Comparison of ENCODE assay signal across 20 cellular contexts in the genomic region with DNA sequence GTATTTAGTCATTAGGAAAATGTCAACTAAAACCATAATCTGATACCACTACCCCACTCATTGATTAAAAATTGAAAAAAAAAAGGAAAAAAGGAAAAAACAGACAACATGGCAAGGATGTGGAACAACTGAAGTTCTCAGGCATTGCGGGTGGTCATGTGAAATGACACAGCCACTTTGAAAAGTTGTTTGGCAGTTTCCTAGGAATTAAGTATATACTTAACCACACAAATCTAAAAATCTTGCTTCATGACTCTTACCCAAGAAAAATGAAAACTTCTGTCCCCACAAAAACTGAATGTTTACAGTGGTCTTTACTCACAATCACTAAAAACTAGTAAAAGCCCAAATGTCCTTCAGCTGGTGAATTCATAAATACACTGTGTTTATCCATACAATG.
DNase-seq lines count a peak whose midpoint lies in the region; ATAC-seq and TF ChIP-seq lines count a peak whose summit lies in the region.
"Had no signal": no experiment of that assay in that cellular context is flagged by ENCODE, and none has a peak within 500 bp of the region (broad histone marks: within the 10 kb centered on the region; RNA-seq: fewer than 3 reads in every experiment).

No MANE protein-coding gene starts in this region.

- no peaks in the 10 kb centered on the region for H3K9me3 Mint-ChIP-seq in activated T-cell treated with anti-CD3 and anti-CD28 coated beads, Interleukin-2, amount 50 U/mL, for 72 hours
- H3K9me3 Mint-ChIP-seq: CD4-positive, alpha-beta memory T cell; GM23338; IgD-negative memory B cell had no signal

- TF ChIP-seq CTCF in hepatocyte (IDR thresholded peaks at IDR 0.05; ENCODE audit: poor library complexity) (no peak), GM10248 (IDR thresholded peaks at IDR 0.05; ENCODE audit: control extremely low read depth, extremely low read depth, low read depth, missing control alignments) (no peak)

- peak overlapping the region; percentile 1 for H3K27ac ChIP-seq in hepatocyte
- H3K27ac ChIP-seq: BLaER1, HL-60 had no signal

- no peaks in the 10 kb centered on the region for H3K9me3 ChIP-seq in hepatocyte (ENCODE audit: low read depth)

- H3K9me2 ChIP-seq in hepatocyte (replicated peaks; ENCODE audit: insufficient read depth), result no peaks in the 10 kb centered on the region

- CTCF ChIA-PET in GM10248 (lab: Yijun Ruan, JAX), result no interaction called here

- H3K27me3 Mint-ChIP-seq in activated T-cell treated with anti-CD3 and anti-CD28 coated beads, Interleukin-2, amount 50 U/mL, for 72 hours (ENCODE audit: low read depth), result no peaks in the 10 kb centered on the region
- H3K27me3 Mint-ChIP-seq: CD4-positive, alpha-beta memory T cell; IgD-negative memory B cell had no signal

- H3K36me3 ChIP-seq in hepatocyte (replicated peaks; ENCODE audit: insufficient read depth, low read depth), result no peaks in the 10 kb centered on the region
- H3K36me3 ChIP-seq: BLaER1 had no signal

- H3K27me3 ChIP-seq in hepatocyte, result no peaks in the 10 kb centered on the region
- H3K27me3 ChIP-seq: BLaER1 had no signal

- H3K4me3 ChIP-seq in hepatocyte, result no peak overlapping the region
- H3K4me3 ChIP-seq: BLaER1, GM23338 had no signal

- no peak for ATAC-seq in activated T-cell treated with anti-CD3 and anti-CD28 coated beads, Interleukin-2, amount 50 U/mL, for 72 hours (replicated peaks in 1 of 2)
- ATAC-seq: GM23338 had no signal

- peak overlapping the region; percentile 43 for H3K27ac Mint-ChIP-seq in activated T-cell treated with anti-CD3 and anti-CD28 coated beads, Interleukin-2, amount 50 U/mL, for 72 hours
- H3K27ac Mint-ChIP-seq: CD4-positive, alpha-beta memory T cell; IgD-negative memory B cell had no signal

- peaks cover 5% of the 10 kb centered on the region for H3K4me1 Mint-ChIP-seq in activated T-cell treated with anti-CD3 and anti-CD28 coated beads, Interleukin-2, amount 50 U/mL, for 72 hours (ENCODE audit: low read depth)
- H3K4me1 Mint-ChIP-seq: CD4-positive, alpha-beta memory T cell; GM23338 had no signal

- no peaks in the 10 kb centered on the region for H3K36me3 Mint-ChIP-seq in activated T-cell treated with anti-CD3 and anti-CD28 coated beads, Interleukin-2, amount 50 U/mL, for 72 hours (ENCODE audit: insufficient read depth in 2 of 2)
- H3K36me3 Mint-ChIP-seq: CD4-positive, alpha-beta memory T cell had no signal

- H3K4me2 ChIP-seq in hepatocyte, result no peak overlapping the region
- H3K4me2 ChIP-seq: BLaER1, GM23338 had no signal

- no peak for DNase-seq in activated T-cell treated with anti-CD3 and anti-CD28 coated beads, Interleukin-2, amount 50 U/mL, for 72 hours
- DNase-seq in activated T-cell treated with anti-CD3 and anti-CD28 coated beads, Interleukin-2, amount 50 U/mL, for 1 hour, result no peak
- peak; percentile 56 for DNase-seq in amniotic epithelial cell (ENCODE audit: low read depth)
- DNase-seq in hepatocyte (ENCODE audit: low spot score), result no peak
- no peak for DNase-seq in GM10248 (ENCODE audit: extremely low spot score)
- DNase-seq in T-helper 9 cell, result no peak
- DNase-seq in activated CD4-positive, alpha-beta T cell treated with anti-CD3 and anti-CD28 coated beads for 4 hours, result no peak
- DNase-seq: Calu3; CD4-positive, alpha-beta memory T cell; DMS53; HCEC 1CT; Kasumi-1; MM.1S; NCI-H1694 treated with DMSO at 0.1 percent for 48 hours; OCI-M1; SHP77 had no signal

- peaks cover 18% of the 10 kb centered on the region for H3K4me1 ChIP-seq in hepatocyte (ENCODE audit: insufficient read depth)

- 68% methylated on average over 1 of the region's 1 CpG for WGBS in hepatocyte (ENCODE audit: low lambda C conversion rate, missing lambda C conversion rate)

- H3K79me2 ChIP-seq in hepatocyte, result peaks cover 61% of the 10 kb centered on the region

- H2AFZ ChIP-seq in hepatocyte, result no peak overlapping the region
- H2AFZ ChIP-seq: GM23338 had no signal

- POLR2A ChIA-PET in GM10248 (lab: Yijun Ruan, JAX), result no interaction called here

- H3K4me3 Mint-ChIP-seq in activated T-cell treated with anti-CD3 and anti-CD28 coated beads, Interleukin-2, amount 50 U/mL, for 72 hours, result peak overlapping the region in 1 of 2 donors; percentile 4
- H3K4me3 Mint-ChIP-seq: CD4-positive, alpha-beta memory T cell; GM23338; IgD-negative memory B cell had no signal

- no peaks in the 10 kb centered on the region for H4K20me1 ChIP-seq in hepatocyte (ENCODE audit: insufficient read depth, poor library complexity, severe bottlenecking)
- H4K20me1 ChIP-seq: BLaER1 had no signal
